8 cellular contexts compared by ENCODE assay signal in the genomic region with DNA sequence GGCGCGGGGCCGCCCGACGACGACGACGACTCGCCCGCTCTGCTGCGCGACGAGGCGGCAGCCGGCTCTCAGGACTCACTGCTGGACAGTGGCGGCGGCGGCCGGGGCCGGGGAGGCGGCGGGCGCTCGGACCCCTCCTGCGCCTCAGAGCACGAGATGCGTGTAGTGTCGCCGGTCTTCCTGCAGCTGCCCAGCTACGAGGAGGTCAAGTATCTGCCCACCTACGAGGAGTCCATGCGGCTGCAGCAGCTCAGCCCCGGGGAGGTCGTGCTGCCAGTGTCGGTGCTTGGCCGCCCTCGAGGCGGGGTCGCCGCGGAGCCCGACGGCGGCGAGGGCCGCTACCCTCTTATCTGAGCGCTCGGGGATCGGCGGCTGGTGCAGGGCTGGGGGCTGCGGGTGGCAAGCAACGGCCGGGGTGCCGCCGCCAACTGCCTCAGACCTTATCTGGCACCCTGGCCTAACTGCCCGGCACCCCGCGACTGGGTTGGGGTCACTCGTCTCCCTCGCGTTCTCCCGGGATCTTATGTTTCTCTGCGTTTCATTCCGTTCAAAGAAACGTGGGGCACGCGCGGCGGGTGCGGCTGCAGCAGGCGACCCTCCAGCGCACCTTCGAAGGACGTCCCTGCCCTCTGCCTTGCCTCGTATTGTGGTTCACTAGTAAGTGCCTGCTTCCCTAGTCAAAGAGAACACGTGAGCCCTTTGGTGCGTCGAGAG. TPM values are rescaled to one million over a fixed set of nuclear protein-coding genes. Genes with fewer than 3 reads are reported as not detected.
DNase-seq lines count a peak whose midpoint lies in the region; ATAC-seq and TF ChIP-seq lines count a peak whose summit lies in the region.

No MANE protein-coding gene starts in this region.

- TF ChIP-seq CTCF in choroid plexus epithelial cell (conservative IDR thresholded peaks at IDR 0.05; ENCODE audit: low read depth, low read length) (no peak), uterus (IDR thresholded peaks at IDR 0.05) (no peak)

- H3K4me1 Mint-ChIP-seq in stimulated activated naive CD8-positive, alpha-beta T cell treated with anti-CD3 and anti-CD28 coated beads, Interleukin-15, Interleukin-2, amounts not matched to agents 100 ng/mL and 50 ng/mL, for 24 hours (ENCODE audit: low read depth): peaks cover 16% of the 10 kb centered on the region

- H3K9me3 ChIP-seq in NT2/D1 (ENCODE audit: insufficient read depth, low read length) (no peaks in the 10 kb centered on the region), uterus (no peaks in the 10 kb centered on the region)

- no peak for ATAC-seq in stimulated activated naive CD8-positive, alpha-beta T cell treated with anti-CD3 and anti-CD28 coated beads, Interleukin-15, Interleukin-2, amounts not matched to agents 100 U/mL and 50 U/mL, for 24 hours
- peak; percentile 34 for ATAC-seq in HG02840 (IDR thresholded peaks at IDR 0.05; ENCODE audit: low FRiP score, unreplicated experiment)

- H3K36me3 ChIP-seq in NT2/D1 (ENCODE audit: insufficient read depth, insufficient read length, low read length) (no peaks in the 10 kb centered on the region), mesendoderm (ENCODE audit: control insufficient read depth, insufficient read depth, low read length) (no peaks in the 10 kb centered on the region), uterus (no peaks in the 10 kb centered on the region)

- H3K4ac ChIP-seq in mesendoderm (ENCODE audit: low read depth, low read length): no peak overlapping the region

- no peak overlapping the region for H4K8ac ChIP-seq in mesendoderm (ENCODE audit: low read depth, low read length)

- no peaks in the 10 kb centered on the region for H3K9me3 Mint-ChIP-seq in stimulated activated naive CD8-positive, alpha-beta T cell treated with anti-CD3 and anti-CD28 coated beads, Interleukin-15, Interleukin-2, amounts not matched to agents 100 ng/mL and 50 ng/mL, for 24 hours

- H3K9ac ChIP-seq in NT2/D1 (ENCODE audit: insufficient read length, low read depth) (peak overlapping the region; percentile 73), mesendoderm (ENCODE audit: low read length) (peak overlapping the region; percentile 28)

- H4K5ac ChIP-seq in mesendoderm (ENCODE audit: low read length): no peak overlapping the region

- H2BK5ac ChIP-seq in mesendoderm (ENCODE audit: low read length): no peak overlapping the region

- H3K4me1 ChIP-seq in NT2/D1 (ENCODE audit: insufficient read depth, insufficient read length) (peaks cover 7% of the 10 kb centered on the region), mesendoderm (ENCODE audit: control insufficient read depth, low read depth, low read length) (peaks cover 4% of the 10 kb centered on the region), uterus (peaks cover 0 to 8% of the 10 kb centered on the region in 2 donors)

- DNase-seq in stimulated activated naive CD8-positive, alpha-beta T cell treated with anti-CD3 and anti-CD28 coated beads, Interleukin-15, Interleukin-2, amounts not matched to agents 100 U/mL and 50 U/mL, for 24 hours: no peak
- no peak for DNase-seq in NT2/D1 (ENCODE audit: low read depth, low spot score)
- DNase-seq in choroid plexus epithelial cell (ENCODE audit: low read depth): no peak
- DNase-seq in mesendoderm: peak; percentile 58
- no peak for DNase-seq in uterus
- no peak for DNase-seq in UCSD-AML1 (lab: John Stamatoyannopoulos, UW; ENCODE audit: unreplicated experiment)

- no peak for TF ChIP-seq POLR2A in uterus (IDR thresholded peaks at IDR 0.05)

- H3K23ac ChIP-seq in mesendoderm (ENCODE audit: low read length): no peak overlapping the region

- H3K36me3 Mint-ChIP-seq in stimulated activated naive CD8-positive, alpha-beta T cell treated with anti-CD3 and anti-CD28 coated beads, Interleukin-15, Interleukin-2, amounts not matched to agents 100 ng/mL and 50 ng/mL, for 24 hours (ENCODE audit: low read depth): no peaks in the 10 kb centered on the region

- no peak overlapping the region for H2BK120ac ChIP-seq in mesendoderm (ENCODE audit: low read depth, low read length)

- peaks cover 60% of the 10 kb centered on the region for H3K27me3 ChIP-seq in NT2/D1 (ENCODE audit: insufficient read depth, insufficient read length)
- peaks cover 5% of the 10 kb centered on the region for H3K27me3 ChIP-seq in mesendoderm (ENCODE audit: insufficient read depth, low read length, poor library complexity)
- peaks cover 13 to 16% of the 10 kb centered on the region in 2 donors for H3K27me3 ChIP-seq in uterus

- H3K79me1 ChIP-seq in mesendoderm (ENCODE audit: low read length): no peaks in the 10 kb centered on the region

- WGBS in mesendoderm (ENCODE audit: extremely low coverage, insufficient coverage, low lambda C conversion rate): no CpG with 5 or more reads among the region's 78 CpGs

- H3K4me2 ChIP-seq in mesendoderm (ENCODE audit: low read length): peak overlapping the region; percentile 83

- no peak overlapping the region for H2AK5ac ChIP-seq in mesendoderm (ENCODE audit: low read length)

- H3K4me3 ChIP-seq in NT2/D1 (ENCODE audit: insufficient read length, low read depth) (peak overlapping the region; percentile 50), choroid plexus epithelial cell (ENCODE audit: low read depth, low read length) (peak overlapping the region; percentile 51), mesendoderm (ENCODE audit: low read length) (peak overlapping the region; percentile 29), uterus (peak overlapping the region; percentile 5 to 47)

- peak overlapping the region; percentile 77 for H3K4me3 Mint-ChIP-seq in stimulated activated naive CD8-positive, alpha-beta T cell treated with anti-CD3 and anti-CD28 coated beads, Interleukin-15, Interleukin-2, amounts not matched to agents 100 ng/mL and 50 ng/mL, for 24 hours

- H3K27ac ChIP-seq in mesendoderm (ENCODE audit: low read depth, low read length): no peak overlapping the region
- H3K27ac ChIP-seq in uterus: no peak overlapping the region

- peaks cover 68% of the 10 kb centered on the region for H3K27me3 Mint-ChIP-seq in stimulated activated naive CD8-positive, alpha-beta T cell treated with anti-CD3 and anti-CD28 coated beads, Interleukin-15, Interleukin-2, amounts not matched to agents 100 ng/mL and 50 ng/mL, for 24 hours

- no peak overlapping the region for H2BK15ac ChIP-seq in mesendoderm (replicated peaks; ENCODE audit: low read depth)

- intact Hi-C loops in uterus (cut with DNase I; ENCODE audit: low total_unique reads): no loop called here

- no peak overlapping the region for H3K18ac ChIP-seq in mesendoderm (ENCODE audit: low read length)

- H3K27ac Mint-ChIP-seq in stimulated activated naive CD8-positive, alpha-beta T cell treated with anti-CD3 and anti-CD28 coated beads, Interleukin-15, Interleukin-2, amounts not matched to agents 100 ng/mL and 50 ng/mL, for 24 hours: peak overlapping the region; percentile 61

- H3K79me2 ChIP-seq in mesendoderm (ENCODE audit: control insufficient read depth, insufficient read depth, low read length): no peaks in the 10 kb centered on the region

- H3K56ac ChIP-seq in mesendoderm (ENCODE audit: low read length): peak overlapping the region; percentile 67

RNA-seq across cellular contexts. Expression of a gene that starts 1.0 kb away (rescaled TPM):
- polyA plus RNA-seq in mesendoderm (2013, experiment 1 of 2): 1.2 TPM
- polyA plus RNA-seq in mesendoderm (2013, experiment 2 of 2): 1.2 TPM
- 1 to 10 TPM in 1 of 4 donors, not detected in 3; 1.2 TPM for total RNA-seq in uterus
